22 cellular contexts compared by ENCODE assay signal in genomic region chr7:71630521-71630920, GRCh38.
"Had no signal": no experiment of that assay in that cellular context is flagged by ENCODE, and none has a peak within 500 bp of the region (broad histone marks: within the 10 kb centered on the region; RNA-seq: fewer than 3 reads in every experiment).

No MANE protein-coding gene starts in this region.

- H3K36me3 ChIP-seq: esophagus squamous epithelium, ovary, thoracic aorta, upper lobe of right lung had no signal

- H3K4me3 ChIP-seq: body of pancreas, esophagus squamous epithelium, ovary, thoracic aorta, upper lobe of right lung had no signal

- H3K36me3 Mint-ChIP-seq: memory B cell; stimulated activated effector memory CD8-positive, alpha-beta T cell treated with anti-CD3 and anti-CD28 coated beads, Interleukin-12 subunit alpha, Interleukin-12 subunit beta, amount 100 ng/mL, for 72 hours; T-cell had no signal

- ATAC-seq: activated CD8-positive, alpha-beta T cell treated with anti-CD3 and anti-CD28 coated beads for 36 hours; body of pancreas; effector memory CD8-positive, alpha-beta T cell; naive thymus-derived CD4-positive, alpha-beta T cell; sciatic nerve; SK-N-SH treated with all-trans-retinoic acid at 6 μM for 48 hours; stimulated activated effector memory CD8-positive, alpha-beta T cell treated with anti-CD3 and anti-CD28 coated beads, Interleukin-12 subunit alpha, Interleukin-12 subunit beta, amount 100 ng/mL, for 72 hours; T-cell; upper lobe of right lung had no signal

- H3K27ac Mint-ChIP-seq: activated CD4-positive, alpha-beta T cell treated with anti-CD3 and anti-CD28 coated beads, Interleukin-2, amount 10 ng/mL, durations not matched to agents 24 days and 14 days; activated CD8-positive, alpha-beta T cell treated with anti-CD3 and anti-CD28 coated beads for 36 hours; activated naive CD4-positive, alpha-beta T cell treated with anti-CD3 and anti-CD28 coated beads for 36 hours; activated T-helper 2 cell treated with anti-CD3 and anti-CD28 coated beads, Interferon-gamma antibody, Interleukin-2, Interleukin-4, amounts not matched to agents 10 μg/mL and 5 μg/mL and 100 μg/mL, durations not matched to agents 14 hours and 24 hours and 36 hours; dendritic cell treated with granulocyte-macrophage colony-stimulating factor and Interleukin-4, amounts not matched to agents 40 ng/mL and 50 ng/mL, for 4 days; effector memory CD8-positive, alpha-beta T cell; memory B cell; naive thymus-derived CD4-positive, alpha-beta T cell; stimulated activated effector memory CD8-positive, alpha-beta T cell treated with anti-CD3 and anti-CD28 coated beads, Interleukin-12 subunit alpha, Interleukin-12 subunit beta, amount 100 ng/mL, for 72 hours; T-cell had no signal

- H3K9me3 ChIP-seq: body of pancreas, esophagus squamous epithelium, ovary, thoracic aorta, upper lobe of right lung had no signal

- H3K27me3 Mint-ChIP-seq: activated CD4-positive, alpha-beta T cell treated with anti-CD3 and anti-CD28 coated beads, Interleukin-2, amount 10 ng/mL, durations not matched to agents 24 days and 14 days; activated CD8-positive, alpha-beta T cell treated with anti-CD3 and anti-CD28 coated beads for 36 hours; dendritic cell treated with granulocyte-macrophage colony-stimulating factor and Interleukin-4, amounts not matched to agents 40 ng/mL and 50 ng/mL, for 4 days; T-cell had no signal

- H3K4me1 Mint-ChIP-seq: activated CD4-positive, alpha-beta T cell treated with anti-CD3 and anti-CD28 coated beads, Interleukin-2, amount 10 ng/mL, durations not matched to agents 24 days and 14 days; memory B cell; stimulated activated effector memory CD8-positive, alpha-beta T cell treated with anti-CD3 and anti-CD28 coated beads, Interleukin-12 subunit alpha, Interleukin-12 subunit beta, amount 100 ng/mL, for 72 hours; T-cell had no signal

- H3K4me3 Mint-ChIP-seq: activated CD4-positive, alpha-beta T cell treated with anti-CD3 and anti-CD28 coated beads, Interleukin-2, amount 10 ng/mL, durations not matched to agents 24 days and 14 days; activated CD8-positive, alpha-beta T cell treated with anti-CD3 and anti-CD28 coated beads for 36 hours; activated naive CD4-positive, alpha-beta T cell treated with anti-CD3 and anti-CD28 coated beads for 36 hours; dendritic cell treated with granulocyte-macrophage colony-stimulating factor and Interleukin-4, amounts not matched to agents 40 ng/mL and 50 ng/mL, for 4 days; effector memory CD8-positive, alpha-beta T cell; memory B cell; naive thymus-derived CD4-positive, alpha-beta T cell; stimulated activated effector memory CD8-positive, alpha-beta T cell treated with anti-CD3 and anti-CD28 coated beads, Interleukin-12 subunit alpha, Interleukin-12 subunit beta, amount 100 ng/mL, for 72 hours; T-cell had no signal

- DNase-seq: activated CD4-positive, alpha-beta T cell treated with anti-CD3 and anti-CD28 coated beads, Interleukin-2, amount 10 ng/mL, durations not matched to agents 24 days and 14 days; activated CD4-positive, CD25-positive, alpha-beta regulatory T cell; activated CD8-positive, alpha-beta T cell treated with anti-CD3 and anti-CD28 coated beads for 36 hours; activated naive CD4-positive, alpha-beta T cell treated with anti-CD3 and anti-CD28 coated beads for 36 hours; activated T-cell treated with anti-CD3 and anti-CD28 coated beads, Interleukin-2, amount 50 U/mL, for 1 hour; body of pancreas; effector memory CD8-positive, alpha-beta T cell; esophagus squamous epithelium; hypothalamus; kidney; naive thymus-derived CD4-positive, alpha-beta T cell; ovary; stimulated activated CD4-positive, alpha-beta T cell treated with anti-CD3 and anti-CD28 coated beads, Interleukin-4, amount 100 ng/mL, for 24 hours; T-cell; upper lobe of right lung had no signal

- H3K27ac ChIP-seq: body of pancreas, ovary, upper lobe of right lung had no signal

- H3K9me3 Mint-ChIP-seq: activated CD8-positive, alpha-beta T cell treated with anti-CD3 and anti-CD28 coated beads for 36 hours; dendritic cell treated with granulocyte-macrophage colony-stimulating factor and Interleukin-4, amounts not matched to agents 40 ng/mL and 50 ng/mL, for 4 days had no signal

- H3K27me3 ChIP-seq: body of pancreas, esophagus squamous epithelium, ovary, upper lobe of right lung had no signal

- H3K4me1 ChIP-seq: body of pancreas, upper lobe of right lung had no signal
